ENCODE assay signal across 13 cellular contexts in the genomic region with DNA sequence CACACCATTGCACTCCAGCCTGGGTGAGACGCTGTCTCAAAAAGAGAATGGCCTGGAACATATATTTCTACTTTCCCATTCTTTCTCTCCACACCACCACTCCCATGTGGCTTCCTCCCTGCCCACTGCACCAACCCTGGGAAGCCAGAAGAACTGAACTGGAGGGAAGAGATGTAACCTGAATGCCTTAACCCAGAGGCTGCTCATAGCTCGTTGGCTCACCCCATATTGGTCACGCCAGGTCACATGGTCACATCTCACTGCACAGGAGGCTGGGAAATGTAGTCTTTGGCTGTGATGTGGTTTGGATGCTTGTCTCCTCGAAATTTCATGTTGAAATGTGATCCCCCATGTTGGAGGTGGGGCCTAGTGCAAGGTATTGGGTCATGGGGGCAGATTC. TPM values are rescaled to one million over a fixed set of nuclear protein-coding genes. Genes with fewer than 3 reads are reported as not detected.
DNase-seq lines count a peak whose midpoint lies in the region; ATAC-seq and TF ChIP-seq lines count a peak whose summit lies in the region.
"Had no signal": no experiment of that assay in that cellular context is flagged by ENCODE, and none has a peak within 500 bp of the region (broad histone marks: within the 10 kb centered on the region; RNA-seq: fewer than 3 reads in every experiment).

No MANE protein-coding gene starts in this region.

- no peak for TF ChIP-seq CTCF in epithelial cell of esophagus (IDR thresholded peaks at IDR 0.05; ENCODE audit: insufficient read depth, low read depth, low read length, missing control alignments)

- H3K4me3 ChIP-seq in epithelial cell of esophagus (ENCODE audit: low read length): no peak overlapping the region
- H3K4me3 ChIP-seq: dorsolateral prefrontal cortex, gastrocnemius medialis had no signal

- peak; percentile 13 for DNase-seq in A172 (ENCODE audit: low spot score)
- DNase-seq in ELR (ENCODE audit: low read depth): peak; percentile 43
- peak; percentile 72 for DNase-seq in NAMALWA (ENCODE audit: low spot score)
- peak; percentile 36 for DNase-seq in epithelial cell of esophagus (ENCODE audit: low read depth)
- no peak for DNase-seq in SHP77 (lab: John Stamatoyannopoulos, UW)
- DNase-seq in NCI-H1694 treated with DMSO at 0.1 percent for 48 hours (lab: John Stamatoyannopoulos, UW): no peak
- DNase-seq: dorsolateral prefrontal cortex; gastrocnemius medialis; NCI-H187 treated with DMSO at 0.1 percent for 48 hours; stimulated activated CD4-positive, alpha-beta T cell treated with anti-CD3 and anti-CD28 coated beads, Interleukin-4, amount 100 ng/mL, for 4 hours had no signal

- ATAC-seq in HG03175 (IDR thresholded peaks at IDR 0.05; ENCODE audit: unreplicated experiment) (no peak), GM18907 (IDR thresholded peaks at IDR 0.05; ENCODE audit: unreplicated experiment) (no peak)
- ATAC-seq: gastrocnemius medialis had no signal

RNA-seq across cellular contexts. Expression of a gene that starts 5.9 kb away (rescaled TPM):
- total RNA-seq in A172 (2014; rRNA removed; shearing (Covaris generic)): 0.02 and 0.16 TPM in 2 replicates
- total RNA-seq: progenitor cell of endocrine pancreas had no signal

Comparison
In these comparisons a context has a peak if more than half of its experiments do, and no peak if none do; other contexts are left out.
1. DNase-seq: peak in A172 (single experiment), ELR (single experiment), NAMALWA (single experiment) and epithelial cell of esophagus (single experiment); none in SHP77 (0 of 2) and NCI-H1694 treated with DMSO at 0.1 percent for 48 hours (single experiment).